8 cellular contexts compared by ENCODE assay signal in genomic region chr1:35298464-35298863, GRCh38. TPM values are rescaled to one million over a fixed set of nuclear protein-coding genes. Genes with fewer than 3 reads are reported as not detected.
DNase-seq lines count a peak whose midpoint lies in the region; ATAC-seq and TF ChIP-seq lines count a peak whose summit lies in the region.

No MANE protein-coding gene starts in this region.

- TF ChIP-seq CTCF in GM06990 (IDR thresholded peaks at IDR 0.05; ENCODE audit: insufficient read depth, low read length, poor library complexity, severe bottlenecking) (peak; percentile 65), WERI-Rb-1 (IDR thresholded peaks at IDR 0.05; ENCODE audit: low read depth, low read length) (peak; percentile 42; the same call in 1 of the 2 replicates), epithelial cell of esophagus (IDR thresholded peaks at IDR 0.05; ENCODE audit: insufficient read depth, low read depth, low read length, missing control alignments) (peak; percentile 55), sigmoid colon (IDR thresholded peaks at IDR 0.05) (peak in 2 of 4 experiments; percentile 24 to 44)

- peaks cover 4 to 17% (median 12%) of the 10 kb centered on the region in 4 donors for H3K4me1 Mint-ChIP-seq in naive thymus-derived CD8-positive, alpha-beta T cell

- H3K27me3 Mint-ChIP-seq in naive thymus-derived CD8-positive, alpha-beta T cell, result no peaks in the 10 kb centered on the region

- no peak overlapping the region for H3K4me3 ChIP-seq in GM06990 (replicated peaks; ENCODE audit: low read depth, low read length)
- no peak overlapping the region for H3K4me3 ChIP-seq in WERI-Rb-1 (ENCODE audit: low read depth, low read length)
- H3K4me3 ChIP-seq in epithelial cell of esophagus (ENCODE audit: low read length), result no peak overlapping the region
- no peak overlapping the region for H3K4me3 ChIP-seq in sigmoid colon

- H3K27ac ChIP-seq in WERI-Rb-1 (no peak overlapping the region), sigmoid colon (no peak overlapping the region)

- 32% methylated on average over 2 of the region's 2 CpGs for WGBS in sigmoid colon, 2 donors

- H3K36me3 Mint-ChIP-seq in naive thymus-derived CD8-positive, alpha-beta T cell, result peaks cover 0 to 44% (median 0%) of the 10 kb centered on the region in 3 donors

- peaks cover 0 to 21% (median 12%) of the 10 kb centered on the region in 4 donors for H3K4me1 ChIP-seq in sigmoid colon

- H3K4me3 Mint-ChIP-seq in naive thymus-derived CD8-positive, alpha-beta T cell, result no peak overlapping the region

- peak; percentile 95 to 98 for ATAC-seq in naive thymus-derived CD8-positive, alpha-beta T cell

- no peaks in the 10 kb centered on the region for H3K9me3 Mint-ChIP-seq in naive thymus-derived CD8-positive, alpha-beta T cell

- no peak for TF ChIP-seq EP300 in sigmoid colon (IDR thresholded peaks at IDR 0.05)

- peak overlapping the region in 4 of 10 donors; percentile 24 to 74 (median 42) for H3K27ac Mint-ChIP-seq in naive thymus-derived CD8-positive, alpha-beta T cell

- no peaks in the 10 kb centered on the region for H3K27me3 ChIP-seq in GM06990 (replicated peaks; ENCODE audit: control insufficient read depth, insufficient read depth, low read length)
- H3K27me3 ChIP-seq in WERI-Rb-1 (ENCODE audit: insufficient read depth, low read depth, severe bottlenecking), result no peaks in the 10 kb centered on the region
- H3K27me3 ChIP-seq in sigmoid colon, result no peaks in the 10 kb centered on the region

- POLR2A ChIA-PET in naive thymus-derived CD8-positive, alpha-beta T cell (lab: Charles Lee), result interaction anchor here (1.0 to 1.7 kb wide), 3 partner anchors 36 to 105 kb away, joined by 3 to 5 read pairs (median 5); partner anchors contain the start of gene SFPQ

- intact Hi-C loops in sigmoid colon (cut with DNase I), result loop anchor here (2.0 to 10.0 kb wide), 2 partner anchors 96 to 444 kb away; partner anchors contain the start of gene SMIM12

- no peaks in the 10 kb centered on the region for H3K9me3 ChIP-seq in WERI-Rb-1 (ENCODE audit: severe bottlenecking)
- H3K9me3 ChIP-seq in sigmoid colon, result no peaks in the 10 kb centered on the region

- no peak for TF ChIP-seq POLR2A in sigmoid colon (IDR thresholded peaks at IDR 0.05)

- H3K36me3 ChIP-seq in GM06990 (ENCODE audit: control insufficient read depth, insufficient read depth, low read length) (peaks cover 1% of the 10 kb centered on the region; the same call in 1 of the 2 replicates), WERI-Rb-1 (peaks cover 6% of the 10 kb centered on the region), sigmoid colon (peaks cover 0 to 8% (median under 1%) of the 10 kb centered on the region in 4 donors)

- DNase-seq in Ammon's horn (ENCODE audit: low spot score) (peak; percentile 62), GM06990 (ENCODE audit: extremely low read depth, insufficient read length) (peak; percentile 42), HT1080 (ENCODE audit: low read depth) (peak; percentile 28), WERI-Rb-1 (peak; percentile 24), epithelial cell of esophagus (ENCODE audit: low read depth) (peak; percentile 45), sigmoid colon (no peak)
- DNase-seq in naive thymus-derived CD8-positive, alpha-beta T cell, result peak in 9 of 10 donors; percentile 19 to 72 (median 48)
- no peak for DNase-seq in activated effector memory CD4-positive, alpha-beta T cell treated with anti-CD3 and anti-CD28 coated beads, Interleukin-2, amount 50 U/mL, for 16 hours

RNA-seq across cellular contexts. Expression of gene ZMYM4, which starts 30.0 kb away (rescaled TPM):
- 19.9 and 24.0 TPM in 2 replicates for total RNA-seq in HT1080 (2014; rRNA removed; shearing (Covaris generic))
- polyA plus RNA-seq in HT1080 (2015; cell fraction: cytosol; rRNA removed), result 27.2 and 29.7 TPM in 2 replicates
- polyA plus RNA-seq in HT1080 (2015; cell fraction: nucleus; rRNA removed), result 41.0 and 44.5 TPM in 2 replicates
- 10 to 100 TPM; 44.6 to 45.1 TPM for total RNA-seq in naive thymus-derived CD8-positive, alpha-beta T cell
- polyA plus RNA-seq in naive thymus-derived CD8-positive, alpha-beta T cell, result 10 to 100 TPM; 25.1 to 31.7 (median 28.4) TPM
- total RNA-seq in sigmoid colon, result 10 to 100 TPM; 36.7 to 46.0 (median 40.8) TPM
- polyA plus RNA-seq in sigmoid colon, result 10 to 100 TPM in 1 of 3 donors, 1 to 10 TPM in 2; 4.2 to 11.2 (median 4.2) TPM

Comparison
In these comparisons a context has a peak if more than half of its experiments do, and no peak if none do; other contexts are left out.
1. DNase-seq: peak in Ammon's horn (single experiment), GM06990 (single experiment), HT1080 (single experiment), WERI-Rb-1 (single experiment), epithelial cell of esophagus (single experiment) and naive thymus-derived CD8-positive, alpha-beta T cell (9 of 10); none in activated effector memory CD4-positive, alpha-beta T cell treated with anti-CD3 and anti-CD28 coated beads, Interleukin-2, amount 50 U/mL, for 16 hours (single experiment) and sigmoid colon (single experiment).